ENCODE assay signal across 10 cellular contexts in the genomic region with DNA sequence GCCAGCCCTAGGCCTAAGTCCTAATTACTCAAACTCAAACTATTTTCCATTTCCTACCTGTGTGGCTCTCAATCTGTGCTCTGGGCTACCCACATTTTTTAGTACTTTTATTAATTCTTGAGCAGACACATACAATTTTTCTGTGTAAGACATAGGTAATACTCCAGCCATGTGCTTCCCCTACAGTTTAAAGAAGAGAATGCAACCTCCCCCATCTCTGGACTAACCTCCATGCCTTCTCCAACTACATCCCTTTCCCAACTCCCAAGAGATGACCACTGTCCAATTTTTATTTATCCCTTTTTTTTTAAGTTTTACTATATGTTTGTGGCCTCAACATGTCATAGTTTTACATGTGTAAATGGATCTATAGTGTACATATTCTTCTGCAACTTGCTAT. TPM values are rescaled to one million over a fixed set of nuclear protein-coding genes. Genes with fewer than 3 reads are reported as not detected.
DNase-seq lines count a peak whose midpoint lies in the region; ATAC-seq, FAIRE-seq and TF ChIP-seq lines count a peak whose summit lies in the region.
"Had no signal": no experiment of that assay in that cellular context is flagged by ENCODE, and none has a peak within 500 bp of the region (broad histone marks: within the 10 kb centered on the region; RNA-seq: fewer than 3 reads in every experiment).

No MANE protein-coding gene starts in this region.

- H3K9me3 ChIP-seq in small intestine (ENCODE audit: control insufficient read depth, low read depth) (no peaks in the 10 kb centered on the region), trophoblast cell (ENCODE audit: insufficient read depth, low read depth, low read length) (no peaks in the 10 kb centered on the region), gastrocnemius medialis (no peaks in the 10 kb centered on the region)

- no peak for ATAC-seq in gastrocnemius medialis
- ATAC-seq: left ventricle myocardium superior had no signal

- no peak overlapping the region for H3K4me3 Mint-ChIP-seq in immature natural killer cell

- in situ Hi-C loops in gastrocnemius medialis (cut with MboI; ENCODE audit: low sequenced_read_pairs in 4 of 4): no loop called here

- H3K79me2 ChIP-seq in trophoblast cell (ENCODE audit: control insufficient read depth, insufficient read depth, low read length, poor library complexity): no peaks in the 10 kb centered on the region

- peak overlapping the region in 3 of 6 donors; percentile 0 to 40 (median 16) for H3K27ac Mint-ChIP-seq in immature natural killer cell

- H2BK12ac ChIP-seq in trophoblast cell (ENCODE audit: low read length): no peak overlapping the region

- H3K27ac ChIP-seq in small intestine (ENCODE audit: low read depth in 1 of 2, low read length in 1 of 2): no peak overlapping the region
- no peak overlapping the region for H3K27ac ChIP-seq in trophoblast cell (ENCODE audit: low read depth, low read length)
- no peak overlapping the region for H3K27ac ChIP-seq in gastrocnemius medialis

- no peak overlapping the region for H3K9ac ChIP-seq in trophoblast cell (ENCODE audit: low read length)

- H2AK5ac ChIP-seq in trophoblast cell (ENCODE audit: low read length): no peak overlapping the region

- no peaks in the 10 kb centered on the region for H3K79me1 ChIP-seq in trophoblast cell (ENCODE audit: low read length)

- TF ChIP-seq CTCF in choroid plexus epithelial cell (conservative IDR thresholded peaks at IDR 0.05; ENCODE audit: low read depth, low read length) (peak; percentile 63), gastrocnemius medialis (IDR thresholded peaks at IDR 0.05 in 4 of 5, conservative IDR thresholded peaks at IDR 0.05 in 1 of 5) (no peak)

- H3K4me1 Mint-ChIP-seq in immature natural killer cell: peaks cover 27 to 49% of the 10 kb centered on the region in 2 donors

- H3K4me2 ChIP-seq in trophoblast cell (ENCODE audit: low read length): no peak overlapping the region

- H3K27me3 Mint-ChIP-seq in immature natural killer cell (ENCODE audit: low read depth in 3 of 3): peaks cover 0 to 5% (median 3%) of the 10 kb centered on the region in 3 donors

- no peak overlapping the region for H2BK120ac ChIP-seq in trophoblast cell (ENCODE audit: insufficient read depth, low read length, poor library complexity)

- H3K23ac ChIP-seq in trophoblast cell (ENCODE audit: low read length): no peak overlapping the region

- no peaks in the 10 kb centered on the region for H3K9me3 Mint-ChIP-seq in immature natural killer cell

- no peak overlapping the region for H2AFZ ChIP-seq in trophoblast cell (ENCODE audit: insufficient read depth, low read length, poor library complexity)

- H3K36me3 Mint-ChIP-seq in immature natural killer cell: peaks cover 19 to 42% (median 20%) of the 10 kb centered on the region in 3 donors

- no peak overlapping the region for H4K91ac ChIP-seq in trophoblast cell (ENCODE audit: low read depth, low read length)

- no peak overlapping the region for H3K4ac ChIP-seq in trophoblast cell (ENCODE audit: low read depth, low read length)

- no peak overlapping the region for H4K12ac ChIP-seq in trophoblast cell (ENCODE audit: low read depth, low read length)

- no peak overlapping the region for H3K18ac ChIP-seq in trophoblast cell (ENCODE audit: low read length)

- H2BK5ac ChIP-seq in trophoblast cell (ENCODE audit: low read depth, low read length, poor library complexity): no peak overlapping the region

- FAIRE-seq in small intestine (lab: Jason Lieb, UNC): no peak

- intact Hi-C loops in gastrocnemius medialis (cut with DNase I; ENCODE audit: low total_unique reads): no loop called here

- H3K4me1 ChIP-seq in small intestine (ENCODE audit: control insufficient read depth in 2 of 2, insufficient read depth in 1 of 2, low read depth in 1 of 2, low read length in 1 of 2) (peaks cover 0 to 6% of the 10 kb centered on the region in 2 donors), trophoblast cell (ENCODE audit: control insufficient read depth in 1 of 2, insufficient read depth in 2 of 2, low read length in 2 of 2) (peaks cover 0 to 3% of the 10 kb centered on the region in 2 experiments), gastrocnemius medialis (peaks cover 3 to 4% of the 10 kb centered on the region in 2 donors)

- H3K27me3 ChIP-seq in small intestine (ENCODE audit: control insufficient read depth in 2 of 2, insufficient read depth in 2 of 2, low read length in 2 of 2) (no peaks in the 10 kb centered on the region), trophoblast cell (ENCODE audit: insufficient read depth, low read length) (no peaks in the 10 kb centered on the region), gastrocnemius medialis (no peaks in the 10 kb centered on the region)

- DNase-seq in NCI-H82 (lab: John Stamatoyannopoulos, UW) (peak; percentile 37), NCI-H82 treated with DMSO at 0.1 percent for 48 hours (lab: John Stamatoyannopoulos, UW; ENCODE audit: unreplicated experiment) (no peak), NCI-H226 (peak; percentile 22), choroid plexus epithelial cell (ENCODE audit: low read depth) (peak; percentile 59), small intestine (peak; percentile 24), trophoblast cell (no peak), immature natural killer cell (no peak), gastrocnemius medialis (no peak)
- DNase-seq: DMS79 treated with DMSO at 0.1 percent for 48 hours, left ventricle myocardium superior had no signal

- no peak overlapping the region for H3K14ac ChIP-seq in trophoblast cell (ENCODE audit: low read length)

- H3K4me3 ChIP-seq in choroid plexus epithelial cell (ENCODE audit: low read depth, low read length) (no peak overlapping the region), small intestine (ENCODE audit: low read depth in 1 of 2, low read length in 2 of 2) (no peak overlapping the region), trophoblast cell (ENCODE audit: low read depth, low read length) (no peak overlapping the region), gastrocnemius medialis (no peak overlapping the region)

- H3K36me3 ChIP-seq in small intestine (ENCODE audit: control insufficient read depth in 2 of 2, insufficient read depth in 2 of 2, low read length in 2 of 2): peaks cover 3 to 4% of the 10 kb centered on the region in 2 donors
- H3K36me3 ChIP-seq in trophoblast cell (ENCODE audit: control insufficient read depth in 1 of 2, insufficient read depth in 2 of 2, low read length in 2 of 2): peaks cover 6 to 15% of the 10 kb centered on the region in 2 experiments
- peaks cover 0 to 28% of the 10 kb centered on the region in 2 donors for H3K36me3 ChIP-seq in gastrocnemius medialis

- TF ChIP-seq POLR2A in gastrocnemius medialis (IDR thresholded peaks at IDR 0.05): no peak

- no peak overlapping the region for H4K8ac ChIP-seq in trophoblast cell (ENCODE audit: low read depth, low read length)

RNA-seq across cellular contexts. Expression of a gene that starts 5.8 kb away (rescaled TPM):
- polyA plus RNA-seq in small intestine (10 to 100 TPM; 47.0 to 62.7 (median 56.2) TPM), immature natural killer cell (100 to 1,000 TPM; 140 to 232 (median 209) TPM)
- polyA plus RNA-seq in trophoblast cell (2013): 24.2 and 24.8 TPM in 2 replicates
- 10 to 100 TPM; 20.1 to 58.7 (median 28.4) TPM for total RNA-seq in gastrocnemius medialis

RNA-seq across cellular contexts. Expression of a gene that starts 43.9 kb away (rescaled TPM):
- under 1 TPM in 1 of 3 donors, not detected in 2; 0.48 TPM for polyA plus RNA-seq in small intestine
- 0.01 TPM in 1 of 2 replicates, not detected in the other for polyA plus RNA-seq in trophoblast cell (2013)
- polyA plus RNA-seq in immature natural killer cell: not detected
- total RNA-seq in gastrocnemius medialis: not detected
- total RNA-seq: left ventricle myocardium superior had no signal

RNA-seq across cellular contexts. Expression of a gene that starts 52.8 kb away (rescaled TPM):
- 10 to 100 TPM; 17.4 to 20.9 (median 18.1) TPM for polyA plus RNA-seq in small intestine
- polyA plus RNA-seq in trophoblast cell (2013): 18.2 and 18.3 TPM in 2 replicates
- 10 to 100 TPM; 44.5 to 81.1 (median 63.6) TPM for polyA plus RNA-seq in immature natural killer cell
- total RNA-seq in gastrocnemius medialis: 10 to 100 TPM in 1 of 4 donors, 1 to 10 TPM in 3; 7.1 to 13.2 (median 9.5) TPM

Comparison
In these comparisons a context has a peak if more than half of its experiments do, and no peak if none do; other contexts are left out.
1. DNase-seq: peak in NCI-H82 (single experiment), NCI-H226 (single experiment), choroid plexus epithelial cell (single experiment) and small intestine (single experiment); none in NCI-H82 treated with DMSO at 0.1 percent for 48 hours (single experiment), trophoblast cell (0 of 2), immature natural killer cell (0 of 3) and gastrocnemius medialis (0 of 2).